In the genomic region with DNA sequence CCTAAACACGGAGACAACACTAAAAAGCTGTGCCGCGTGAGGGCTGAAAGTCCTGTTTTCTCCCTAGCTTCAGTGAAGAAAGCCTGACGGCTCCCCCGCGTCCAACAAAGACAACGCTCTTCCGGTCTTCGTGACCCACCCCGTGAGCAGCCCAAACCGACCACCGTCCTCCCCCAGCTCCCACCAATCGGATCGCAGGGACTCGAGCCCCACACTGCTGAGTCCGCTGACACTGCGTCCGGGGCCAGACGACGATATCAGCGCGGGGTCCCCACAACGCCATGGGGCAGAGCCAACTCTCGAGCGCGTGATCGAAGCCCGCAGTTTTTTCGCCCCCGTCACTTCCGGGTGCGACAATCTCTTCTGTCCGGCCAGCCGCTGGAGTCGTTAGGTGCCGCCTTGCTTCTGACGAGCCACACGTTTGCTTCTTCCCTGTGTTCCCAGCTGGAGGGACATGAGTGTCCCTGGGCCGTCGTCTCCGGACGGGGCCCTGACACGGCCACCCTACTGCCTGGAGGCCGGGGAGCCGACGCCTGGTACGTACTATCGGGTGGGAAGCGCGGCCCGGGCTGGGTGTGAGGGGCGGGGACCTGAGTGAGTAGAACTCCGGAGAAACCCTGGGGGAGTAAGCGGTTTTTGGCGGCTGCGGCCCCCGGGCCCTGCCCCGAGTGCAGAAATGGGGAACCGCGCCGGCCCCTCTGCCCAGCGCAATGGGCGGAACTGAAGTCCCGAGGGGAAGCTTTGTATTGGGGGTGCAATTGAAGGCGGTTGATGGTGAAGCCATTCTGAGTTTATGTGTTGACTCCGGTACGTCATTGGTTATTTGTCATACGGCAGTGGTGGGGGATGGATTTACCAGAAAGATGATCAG, we compare ENCODE assay signal across 8 cellular contexts. TPM values are rescaled to one million over a fixed set of nuclear protein-coding genes. Genes with fewer than 3 reads are reported as not detected.
DNase-seq lines count a peak whose midpoint lies in the region; ATAC-seq and TF ChIP-seq lines count a peak whose summit lies in the region.

Gene BLOC1S6, plus strand, starts transcription at position 390 of the 871 bp plus-strand sequence. Its CDS starts 65 bp downstream, at position 455.

- peak; percentile 91 for DNase-seq in BE2C
- DNase-seq in GM19238 (ENCODE audit: insufficient read length, low spot score) = peak; percentile 67
- DNase-seq in NCI-H526 (lab: John Stamatoyannopoulos, UW) = peak; percentile 86 to 94
- DNase-seq in activated CD4-positive, alpha-beta T cell treated with anti-CD3 and anti-CD28 coated beads, Interleukin-2, amount 50 U/mL, for 1 hour = peak; percentile 86
- peak; percentile 90 for DNase-seq in dedifferentiated amniotic fluid mesenchymal stem cell (ENCODE audit: extremely low spot score)
- DNase-seq in left lobe of liver (ENCODE audit: low spot score) = peak; percentile 90
- peak; percentile 76 for DNase-seq in stimulated activated CD4-positive, alpha-beta T cell treated with anti-CD3 and anti-CD28 coated beads, Interleukin-2, amount 100 ng/mL, for 4 hours (ENCODE audit: low read depth)

- no peaks in the 10 kb centered on the region for H3K36me3 ChIP-seq in BE2C

- H3K4me3 ChIP-seq in BE2C (ENCODE audit: low read depth, low read length) = peak within 1 kb of the TSS; percentile 86

- H3K27me3 ChIP-seq in BE2C = no peaks in the 10 kb centered on the region

- ATAC-seq in HG03442 (IDR thresholded peaks at IDR 0.05; ENCODE audit: unreplicated experiment) (peak; percentile 72), left lobe of liver (peak; percentile 92)

- H3K4me1 ChIP-seq in BE2C = no peaks in the 10 kb centered on the region

- TF ChIP-seq CTCF in BE2C (IDR thresholded peaks at IDR 0.05; ENCODE audit: low read depth, low read length) = no peak

- no peaks in the 10 kb centered on the region for H3K9me3 ChIP-seq in BE2C

RNA-seq across cellular contexts. Expression of gene BLOC1S6, which starts in this region (rescaled TPM):
- polyA plus RNA-seq in BE2C (2012; ENCODE audit: insufficient read depth, insufficient read length, low read depth) = 27.4 TPM
- total RNA-seq in left lobe of liver = 15.7 TPM

Comparison
In these comparisons a context has a peak if more than half of its experiments do, and no peak if none do; other contexts are left out.
1. Peak in every context shown above with its lines: DNase-seq, ATAC-seq and H3K4me3 ChIP-seq.